Comparison of ENCODE assay signal across 8 cellular contexts in the genomic region with DNA sequence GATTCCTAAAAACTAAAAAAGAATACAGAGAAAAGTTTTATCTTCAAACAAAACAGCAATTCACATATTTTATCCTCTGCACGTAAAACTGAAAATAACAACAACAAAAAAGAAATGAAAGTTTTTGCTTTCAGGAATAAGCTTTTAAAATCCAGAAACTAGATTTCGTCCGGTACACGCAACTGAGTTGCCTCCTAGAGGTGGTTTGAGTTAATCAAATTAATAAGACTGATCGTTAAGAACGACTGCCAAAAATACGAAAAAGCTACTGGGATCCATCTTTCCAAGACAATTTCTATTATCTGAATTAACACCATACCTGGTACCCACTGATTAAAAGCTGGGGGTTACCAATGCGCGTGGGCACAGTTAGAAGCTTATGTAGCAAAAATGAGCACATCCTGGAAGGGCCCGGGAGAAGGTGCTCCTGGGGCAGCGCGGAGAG. TPM values are rescaled to one million over a fixed set of nuclear protein-coding genes. Genes with fewer than 3 reads are reported as not detected.
DNase-seq lines count a peak whose midpoint lies in the region; ATAC-seq, FAIRE-seq and TF ChIP-seq lines count a peak whose summit lies in the region.

No MANE protein-coding gene starts in this region.

- POLR2A ChIA-PET in A549 (lab: Yijun Ruan, JAX), result interaction anchor here (0.6 to 1.6 kb wide), 3 partner anchors 9 to 211 kb away, joined by 3 to 7 read pairs (median 5); partner anchors contain the start of gene TBP

- CTCF ChIA-PET in A549 (lab: Yijun Ruan, JAX), result interaction anchor here (1.4 kb wide), 1 partner anchor 8 kb away, joined by 5 read pairs; no protein-coding TSS in a partner anchor

- no peak for ATAC-seq in A549
- peak; percentile 8 for ATAC-seq in GM18907 (IDR thresholded peaks at IDR 0.05; ENCODE audit: unreplicated experiment)
- no peak for ATAC-seq in GM21390 (IDR thresholded peaks at IDR 0.05; ENCODE audit: unreplicated experiment)
- no peak for ATAC-seq in esophagus mucosa

- FAIRE-seq in A549 (lab: Jason Lieb, UNC), result no peak
- no peak for FAIRE-seq in GM12892 (lab: Jason Lieb, UNC)

- WGBS in A549 (ENCODE audit: missing lambda C conversion rate), result 3% methylated on average over 12 of the region's 12 CpGs

- peak in 1 of 2 experiments; percentile 7 for DNase-seq in A549 (ENCODE audit: low read depth in 1 of 2, low spot score in 1 of 2)
- no peak for DNase-seq in SJSA1 (ENCODE audit: low read depth in 1 of 2, low spot score in 2 of 2)
- DNase-seq in fibroblast of peridontal ligament (ENCODE audit: extremely low read depth), result peak; percentile 8
- DNase-seq in retinal pigment epithelial cell (ENCODE audit: low read depth), result no peak
- no peak for DNase-seq in GM12892 (ENCODE audit: insufficient read length)

- TF ChIP-seq CTCF in A549 (IDR thresholded peaks at IDR 0.05) (no peak), retinal pigment epithelial cell (conservative IDR thresholded peaks at IDR 0.05; ENCODE audit: low read depth, low read length) (peak; percentile 46)

- H3K27ac ChIP-seq in A549 (peak overlapping the region; percentile 92 to 99), SJSA1 (peak overlapping the region; percentile 51)

- TF ChIP-seq POLR2A in A549 (IDR thresholded peaks at IDR 0.05; ENCODE audit: low read length) (no peak), GM12892 (IDR thresholded peaks at IDR 0.05; ENCODE audit: low read depth, low read length) (no peak)

- H3K36me3 ChIP-seq in SJSA1, result peaks cover 57% of the 10 kb centered on the region

- H3K27me3 ChIP-seq in SJSA1 (replicated peaks), result no peaks in the 10 kb centered on the region

- peak overlapping the region; percentile 98 for H3K4me2 ChIP-seq in A549

- TF ChIP-seq EP300 in A549 (IDR thresholded peaks at IDR 0.05), result no peak

- H3K4me3 ChIP-seq in A549, result peak overlapping the region; percentile 78
- peak overlapping the region; percentile 99 for H3K4me3 ChIP-seq in SJSA1
- peak overlapping the region; percentile 96 for H3K4me3 ChIP-seq in retinal pigment epithelial cell (ENCODE audit: low read length)

- TF ChIP-seq RAD21 in A549 (conservative IDR thresholded peaks at IDR 0.05 in 1 of 2, IDR thresholded peaks at IDR 0.05 in 1 of 2), result no peak

- H3K4me1 ChIP-seq in A549 (peaks cover 10% of the 10 kb centered on the region; the same call in 1 of the 3 replicates), SJSA1 (replicated peaks) (no peaks in the 10 kb centered on the region)

- no peaks in the 10 kb centered on the region for H3K9me3 ChIP-seq in A549
- H3K9me3 ChIP-seq in SJSA1 (replicated peaks), result no peaks in the 10 kb centered on the region

TF ChIP-seq in A549, 52 proteins besides CTCF, POLR2A, EP300 and RAD21:
- TF ChIP-seq ESRRA (IDR thresholded peaks at IDR 0.05; ENCODE audit: borderline replicate concordance, low read length) (no peak), CHD4 (IDR thresholded peaks at IDR 0.05; ENCODE audit: borderline replicate concordance) (no peak)

RNA-seq across cellular contexts. Expression of gene PDCD2, which starts 0.7 kb away (rescaled TPM):
- polyA plus RNA-seq in A549 (2011; rRNA removed) (84.0 and 90.0 TPM in 2 replicates), A549 (2017; fragmentation: RNase III; extraction: RNeasy Plus Mini Kit Qiagen cat#74134 plus additional on column Dnase treatment) (52.6 to 58.0 TPM (median 54.9 TPM) in 3 replicates)
- polyA plus RNA-seq in A549 (2012; cell fraction: cytosol; rRNA removed), result 43.7 and 56.0 TPM in 2 replicates
- polyA plus RNA-seq in A549 (2012; cell fraction: nucleus; rRNA removed), result 32.6 and 44.5 TPM in 2 replicates
- 39.0 and 40.4 TPM in 2 replicates for polyA minus RNA-seq in A549 (2011; rRNA and poly(A)+ RNA removed)
- total RNA-seq in SJSA1 (2014; rRNA removed; shearing (Covaris generic)), result 123 and 141 TPM in 2 replicates
- 94.5 TPM for polyA plus RNA-seq in GM12892 (2012; ENCODE audit: missing spikeins)
- total RNA-seq in esophagus mucosa, result 46.5 TPM

RNA-seq across cellular contexts. Expression of gene TBP, which starts 29.6 kb away (rescaled TPM):
- 16.1 and 19.9 TPM in 2 replicates for polyA plus RNA-seq in A549 (2011; rRNA removed)
- polyA plus RNA-seq in A549 (2012; cell fraction: cytosol; rRNA removed), result 39.0 and 49.9 TPM in 2 replicates
- polyA plus RNA-seq in A549 (2012; cell fraction: nucleus; rRNA removed), result 36.9 and 66.9 TPM in 2 replicates
- 11.8 to 12.3 TPM (median 12.2 TPM) in 3 replicates for polyA plus RNA-seq in A549 (2017; fragmentation: RNase III; extraction: RNeasy Plus Mini Kit Qiagen cat#74134 plus additional on column Dnase treatment)
- polyA minus RNA-seq in A549 (2011; rRNA and poly(A)+ RNA removed), result 15.8 and 15.9 TPM in 2 replicates
- 18.0 and 25.0 TPM in 2 replicates for total RNA-seq in SJSA1 (2014; rRNA removed; shearing (Covaris generic))
- 18.5 TPM for polyA plus RNA-seq in GM12892 (2012; ENCODE audit: missing spikeins)
- 8.0 TPM for total RNA-seq in esophagus mucosa

RNA-seq across cellular contexts. Expression of gene PSMB1, which starts 30.7 kb away (rescaled TPM):
- polyA plus RNA-seq in A549 (2011; rRNA removed), result 296 and 306 TPM in 2 replicates
- polyA plus RNA-seq in A549 (2012; cell fraction: cytosol; rRNA removed), result 342 and 359 TPM in 2 replicates
- polyA plus RNA-seq in A549 (2012; cell fraction: nucleus; rRNA removed), result 143 and 208 TPM in 2 replicates
- 265 to 300 TPM (median 267 TPM) in 3 replicates for polyA plus RNA-seq in A549 (2017; fragmentation: RNase III; extraction: RNeasy Plus Mini Kit Qiagen cat#74134 plus additional on column Dnase treatment)
- polyA minus RNA-seq in A549 (2011; rRNA and poly(A)+ RNA removed), result 100 and 101 TPM in 2 replicates
- 439 and 628 TPM in 2 replicates for total RNA-seq in SJSA1 (2014; rRNA removed; shearing (Covaris generic))
- polyA plus RNA-seq in GM12892 (2012; ENCODE audit: missing spikeins), result 280 TPM
- 117 TPM for total RNA-seq in esophagus mucosa
